Comparison of ENCODE assay signal across 8 cellular contexts in the genomic region with DNA sequence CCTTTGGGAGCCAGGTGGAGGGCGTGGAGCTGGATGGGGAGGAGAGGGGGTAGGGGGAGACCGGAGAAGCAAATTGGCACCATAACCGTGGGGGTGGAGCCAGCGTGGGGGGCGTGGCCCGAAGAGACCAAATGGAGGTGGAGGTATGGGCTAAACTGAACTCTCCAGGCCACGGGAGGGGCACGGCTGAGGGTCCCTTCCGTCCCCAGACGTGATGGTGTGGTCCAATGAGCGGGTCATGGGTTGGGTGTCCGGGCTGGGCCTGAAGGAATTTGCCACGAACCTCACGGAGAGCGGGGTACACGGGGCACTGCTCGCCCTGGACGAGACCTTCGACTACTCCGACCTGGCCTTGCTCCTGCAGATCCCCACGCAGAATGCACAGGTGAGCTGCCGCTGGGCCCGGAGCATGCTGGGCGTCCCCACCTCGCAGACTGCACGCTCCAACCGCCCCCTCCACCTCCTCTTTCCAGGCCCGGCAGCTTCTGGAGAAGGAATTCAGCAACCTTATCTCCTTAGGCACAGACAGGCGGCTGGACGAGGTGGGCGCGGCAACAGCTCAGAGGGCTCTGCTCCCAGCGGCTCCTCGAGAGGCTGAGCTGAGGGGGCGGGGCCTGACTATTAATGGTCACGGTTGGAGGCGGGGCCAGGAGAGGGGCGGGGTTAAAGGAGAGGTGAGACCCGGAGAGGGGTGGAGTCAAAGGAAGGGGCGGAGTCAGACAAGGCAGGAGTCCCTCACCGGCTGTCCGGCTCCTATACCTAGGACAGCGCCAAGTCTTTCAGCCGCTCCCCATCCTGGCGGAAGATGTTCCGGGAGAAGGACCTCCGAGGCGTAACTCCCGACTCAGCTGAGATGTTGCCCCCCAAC. TPM values are rescaled to one million over a fixed set of nuclear protein-coding genes. Genes with fewer than 3 reads are reported as not detected.
DNase-seq lines count a peak whose midpoint lies in the region; ATAC-seq and TF ChIP-seq lines count a peak whose summit lies in the region.

No MANE protein-coding gene starts in this region.

- intact Hi-C loops in lower lobe of right lung (cut with DNase I) = no loop called here

- peak overlapping the region; percentile 28 for H3K4me3 Mint-ChIP-seq in activated CD8-positive, alpha-beta memory T cell treated with anti-CD3 and anti-CD28 coated beads, Interleukin-2, amount 10 ng/mL, durations not matched to agents 7 days and 5 days

- 0 out of 2 replicates have a peak, but pooled peaks cover 4% of the 10 kb centered on the region for H4K20me1 ChIP-seq in BLaER1

- H3K9me3 ChIP-seq in BLaER1 (no peaks in the 10 kb centered on the region), lower lobe of right lung (no peaks in the 10 kb centered on the region)
- H3K9me3 ChIP-seq in effector memory CD4-positive, alpha-beta T cell (ENCODE audit: control insufficient read depth, low read length) = no peaks in the 10 kb centered on the region

- H3K4me1 Mint-ChIP-seq in activated CD8-positive, alpha-beta memory T cell treated with anti-CD3 and anti-CD28 coated beads, Interleukin-2, amount 10 ng/mL, durations not matched to agents 7 days and 5 days = peaks cover 32% of the 10 kb centered on the region

- CTCF ChIA-PET in activated CD8-positive, alpha-beta memory T cell treated with anti-CD3 and anti-CD28 coated beads, Interleukin-2, amount 10 ng/mL, durations not matched to agents 7 days and 5 days (lab: Charles Lee) = interaction anchor here (0.8 to 3.6 kb wide), 5 partner anchors 22 to 156 kb away, joined by 3 to 20 read pairs (median 6); a partner anchor contains a TSS

- H3K4me1 ChIP-seq in BLaER1 = peaks cover 65% of the 10 kb centered on the region
- H3K4me1 ChIP-seq in effector memory CD4-positive, alpha-beta T cell (ENCODE audit: control insufficient read depth, insufficient read depth, low read length, poor library complexity, severe bottlenecking) = peaks cover 30% of the 10 kb centered on the region
- H3K4me1 ChIP-seq in lower lobe of right lung = peaks cover 58% of the 10 kb centered on the region

- no peak for TF ChIP-seq CTCF in lower lobe of right lung (IDR thresholded peaks at IDR 0.05)

- peak overlapping the region; percentile 95 for H3K4me2 ChIP-seq in BLaER1

- H3K27me3 ChIP-seq in BLaER1 (no peaks in the 10 kb centered on the region), lower lobe of right lung (ENCODE audit: low read depth) (no peaks in the 10 kb centered on the region)
- H3K27me3 ChIP-seq in effector memory CD4-positive, alpha-beta T cell (replicated peaks; ENCODE audit: control insufficient read depth, insufficient read depth, low read length, poor library complexity, severe bottlenecking) = peaks cover 45% of the 10 kb centered on the region

- peak overlapping the region; percentile 83 for H3K9ac ChIP-seq in BLaER1

- peak; percentile 54 for ATAC-seq in activated CD8-positive, alpha-beta memory T cell treated with anti-CD3 and anti-CD28 coated beads, Interleukin-2, amount 10 ng/mL, durations not matched to agents 7 days and 5 days
- peak; percentile 90 to 92 for ATAC-seq in lower lobe of right lung
- no peak for ATAC-seq in GM19023 (IDR thresholded peaks at IDR 0.05; ENCODE audit: unreplicated experiment)

- peaks cover 60% of the 10 kb centered on the region for H3K27me3 Mint-ChIP-seq in activated CD8-positive, alpha-beta memory T cell treated with anti-CD3 and anti-CD28 coated beads, Interleukin-2, amount 10 ng/mL, durations not matched to agents 7 days and 5 days

- H3K4me3 ChIP-seq in BLaER1 = peak overlapping the region; percentile 83
- peak overlapping the region; percentile 59 for H3K4me3 ChIP-seq in effector memory CD4-positive, alpha-beta T cell (ENCODE audit: insufficient read depth, low read depth, low read length, poor library complexity, severe bottlenecking)
- peak overlapping the region; percentile 90 for H3K4me3 ChIP-seq in lower lobe of right lung

- peak overlapping the region; percentile 84 for H3K27ac ChIP-seq in BLaER1
- no peak overlapping the region for H3K27ac ChIP-seq in effector memory CD4-positive, alpha-beta T cell (ENCODE audit: insufficient read depth, low read length, poor library complexity, severe bottlenecking)
- peak overlapping the region; percentile 81 for H3K27ac ChIP-seq in lower lobe of right lung

- H3K9me3 Mint-ChIP-seq in activated CD8-positive, alpha-beta memory T cell treated with anti-CD3 and anti-CD28 coated beads, Interleukin-2, amount 10 ng/mL, durations not matched to agents 7 days and 5 days (ENCODE audit: low read depth) = no peaks in the 10 kb centered on the region

- H3K36me3 ChIP-seq in BLaER1 (no peaks in the 10 kb centered on the region), lower lobe of right lung (no peaks in the 10 kb centered on the region)
- no peaks in the 10 kb centered on the region for H3K36me3 ChIP-seq in effector memory CD4-positive, alpha-beta T cell (ENCODE audit: control insufficient read depth, insufficient read depth, low read length)

- H3K36me3 Mint-ChIP-seq in activated CD8-positive, alpha-beta memory T cell treated with anti-CD3 and anti-CD28 coated beads, Interleukin-2, amount 10 ng/mL, durations not matched to agents 7 days and 5 days = no peaks in the 10 kb centered on the region

- H3K27ac Mint-ChIP-seq in activated CD8-positive, alpha-beta memory T cell treated with anti-CD3 and anti-CD28 coated beads, Interleukin-2, amount 10 ng/mL, durations not matched to agents 7 days and 5 days = no peak overlapping the region

- DNase-seq in HT-29 (ENCODE audit: low spot score) (peak; percentile 100), NOMO-1 treated with dmso at 0.1 percent for 144 hours (lab: John Stamatoyannopoulos, UW; ENCODE audit: unreplicated experiment) (peak; percentile 94), lower lobe of right lung (peak; percentile 98)
- peak; percentile 91 for DNase-seq in activated CD8-positive, alpha-beta memory T cell treated with anti-CD3 and anti-CD28 coated beads, Interleukin-2, amount 10 ng/mL, durations not matched to agents 7 days and 5 days
- DNase-seq in effector memory CD4-positive, alpha-beta T cell = peak; percentile 64 to 77 (median 75)
- peak in 2 of 3 donors; percentile 39 to 65 for DNase-seq in stimulated activated CD4-positive, alpha-beta T cell treated with anti-CD3 and anti-CD28 coated beads, TNF-alpha, amount 100 ng/mL, for 1 hour (ENCODE audit: low read depth in 3 of 3, low spot score in 1 of 3)

RNA-seq across cellular contexts. Expression of a gene that starts 6.2 kb away (rescaled TPM):
- 0.08 TPM in 1 of 2 replicates, not detected in the other for total RNA-seq in HT-29 (2014; rRNA removed; shearing (Covaris generic))
- not detected for total RNA-seq in activated CD8-positive, alpha-beta memory T cell treated with anti-CD3 and anti-CD28 coated beads, Interleukin-2, amount 10 ng/mL, durations not matched to agents 7 days and 5 days
- 1.8 TPM for total RNA-seq in lower lobe of right lung

RNA-seq across cellular contexts. Expression of a gene that starts 8.6 kb away (rescaled TPM):
- total RNA-seq in HT-29 (2014; rRNA removed; shearing (Covaris generic)) = 28.7 and 33.7 TPM in 2 replicates
- total RNA-seq in activated CD8-positive, alpha-beta memory T cell treated with anti-CD3 and anti-CD28 coated beads, Interleukin-2, amount 10 ng/mL, durations not matched to agents 7 days and 5 days = under 1 TPM in 1 of 2 experiments, not detected in 1; 0.14 TPM
- 51.6 TPM for total RNA-seq in lower lobe of right lung

RNA-seq across cellular contexts. Expression of a gene that starts 29.7 kb away (rescaled TPM):
- 22.9 and 30.1 TPM in 2 replicates for total RNA-seq in HT-29 (2014; rRNA removed; shearing (Covaris generic))
- 1 to 10 TPM; 1.7 to 3.6 TPM for total RNA-seq in activated CD8-positive, alpha-beta memory T cell treated with anti-CD3 and anti-CD28 coated beads, Interleukin-2, amount 10 ng/mL, durations not matched to agents 7 days and 5 days
- 4.3 TPM for total RNA-seq in lower lobe of right lung

RNA-seq across cellular contexts. Expression of a gene that starts 30.1 kb away (rescaled TPM):
- 5.9 and 6.0 TPM in 2 replicates for total RNA-seq in HT-29 (2014; rRNA removed; shearing (Covaris generic))
- 1 to 10 TPM; 1.6 to 1.8 TPM for total RNA-seq in activated CD8-positive, alpha-beta memory T cell treated with anti-CD3 and anti-CD28 coated beads, Interleukin-2, amount 10 ng/mL, durations not matched to agents 7 days and 5 days
- 1.4 TPM for total RNA-seq in lower lobe of right lung

RNA-seq across cellular contexts. Expression of a gene that starts 34.8 kb away (rescaled TPM):
- total RNA-seq in HT-29 (2014; rRNA removed; shearing (Covaris generic)) = 12.0 and 19.9 TPM in 2 replicates
- 1 to 10 TPM; 3.3 to 5.7 TPM for total RNA-seq in activated CD8-positive, alpha-beta memory T cell treated with anti-CD3 and anti-CD28 coated beads, Interleukin-2, amount 10 ng/mL, durations not matched to agents 7 days and 5 days
- 10.6 TPM for total RNA-seq in lower lobe of right lung

Comparison
In these comparisons a context has a peak if more than half of its experiments do, and no peak if none do; other contexts are left out.
1. RNA of a gene that starts 8.6 kb away (total RNA-seq): 51.6 TPM in lower lobe of right lung (single experiment) and 28.7 to 33.7 TPM in HT-29; 0.14 TPM in activated CD8-positive, alpha-beta memory T cell treated with anti-CD3 and anti-CD28 coated beads, Interleukin-2, amount 10 ng/mL, durations not matched to agents 7 days and 5 days; every median in the first group is over 10 times any median in the second.
2. Peak in every context shown above with its lines, with median percentiles within 50 percentile points of each other: H3K4me3 ChIP-seq and DNase-seq.